In genomic region chr19:10557603-10558197, GRCh38 we compare ENCODE assay signal across 17 cellular contexts. TPM values are rescaled to one million over a fixed set of nuclear protein-coding genes. Genes with fewer than 3 reads are reported as not detected.
A peak's percentile ranks its signal among the peaks of the same experiment; 100 is the strongest.
DNase-seq lines count a peak whose midpoint lies in the region; ATAC-seq, FAIRE-seq and TF ChIP-seq lines count a peak whose summit lies in the region.
"Had no signal": no experiment of that assay in that cellular context is flagged by ENCODE, and none has a peak within 500 bp of the region (broad histone marks: within the 10 kb centered on the region; RNA-seq: fewer than 3 reads in every experiment).

No MANE protein-coding gene starts in this region.

- DNase-seq in activated naive CD4-positive, alpha-beta T cell treated with anti-CD3 and anti-CD28 coated beads, Interleukin-2, amount 10 ng/mL, durations not matched to agents 7 days and 5 days = no peak
- DNase-seq in activated naive CD4-positive, alpha-beta T cell treated with Interleukin-2 at 50 U/mL for 16 hours = no peak
- peak; percentile 7 for DNase-seq in GM10266 (ENCODE audit: extremely low spot score)
- DNase-seq in GM12878 (ENCODE audit: low read depth, low spot score) = no peak
- DNase-seq in neural crest cell (ENCODE audit: low read depth, low spot score) = no peak
- DNase-seq in type B pancreatic cell (ENCODE audit: extremely low spot score, unreplicated experiment) = no peak
- no peak for DNase-seq in Calu3
- no peak for DNase-seq in H4 (ENCODE audit: low spot score)
- DNase-seq: DMS79 treated with DMSO at 0.1 percent for 48 hours, GDM1, Kasumi-1, NCI-H2029, NCI-H510A treated with DMSO at 0.1 percent for 48 hours had no signal

- no peak for ATAC-seq in GM12878

- TF ChIP-seq CTCF in GM10266 (IDR thresholded peaks at IDR 0.05; ENCODE audit: control insufficient read depth, insufficient read depth, low read depth, missing control alignments) = no peak
- no peak for TF ChIP-seq CTCF in GM12878 (IDR thresholded peaks at IDR 0.05 in 2 of 3, conservative IDR thresholded peaks at IDR 0.05 in 1 of 3; ENCODE audit: control insufficient read depth in 2 of 3, extremely low read depth in 1 of 3, insufficient read depth in 1 of 3, low read depth in 3 of 3, low read length in 3 of 3)
- no peak for TF ChIP-seq CTCF in neural crest cell (conservative IDR thresholded peaks at IDR 0.05)
- TF ChIP-seq CTCF in type B pancreatic cell (conservative IDR thresholded peaks at IDR 0.05) = no peak
- no peak for TF ChIP-seq CTCF in Calu3 (IDR thresholded peaks at IDR 0.05; ENCODE audit: unreplicated experiment)

- no peak overlapping the region for H2AFZ ChIP-seq in GM12878 (ENCODE audit: control insufficient read depth, low read depth, low read length)

- TF ChIP-seq RAD21 in GM12878 (IDR thresholded peaks at IDR 0.05; ENCODE audit: insufficient read depth, low read depth, low read length) = no peak

- H3K9me3 ChIP-seq in GM12878 (replicated peaks; ENCODE audit: control insufficient read depth, insufficient read depth, low read length) = no peaks in the 10 kb centered on the region

- no peak overlapping the region for H3K4me3 Mint-ChIP-seq in activated naive CD4-positive, alpha-beta T cell treated with anti-CD3 and anti-CD28 coated beads, Interleukin-2, amount 10 ng/mL, durations not matched to agents 7 days and 5 days
- H3K4me3 Mint-ChIP-seq in neural crest cell = peak overlapping the region; percentile 68
- H3K4me3 Mint-ChIP-seq in type B pancreatic cell = no peak overlapping the region
- H3K4me3 Mint-ChIP-seq in Calu3 (ENCODE audit: low read depth, unreplicated experiment) = no peak overlapping the region

- TF ChIP-seq EP300 in GM12878 (IDR thresholded peaks at IDR 0.05; ENCODE audit: borderline replicate concordance in 1 of 2, control insufficient read depth in 1 of 2, low read depth in 2 of 2, low read length in 2 of 2) = no peak

- SMC1A ChIA-PET in GM12878 (lab: Charles Lee; ENCODE audit: uncharacterized antibody, unreplicated experiment) = no interaction called here

- no peaks in the 10 kb centered on the region for H3K9me3 Mint-ChIP-seq in activated naive CD4-positive, alpha-beta T cell treated with anti-CD3 and anti-CD28 coated beads, Interleukin-2, amount 10 ng/mL, durations not matched to agents 7 days and 5 days
- H3K9me3 Mint-ChIP-seq in neural crest cell = no peaks in the 10 kb centered on the region
- no peaks in the 10 kb centered on the region for H3K9me3 Mint-ChIP-seq in type B pancreatic cell
- no peaks in the 10 kb centered on the region for H3K9me3 Mint-ChIP-seq in Calu3 (ENCODE audit: low read depth, unreplicated experiment)

- no peak overlapping the region for H3K27ac ChIP-seq in GM12878 (ENCODE audit: control insufficient read depth, insufficient read depth)
- H3K27ac ChIP-seq: C4-2B had no signal

- H3K4me1 ChIP-seq in GM12878 (ENCODE audit: control insufficient read depth, insufficient read depth, low read length) = peaks cover 29% of the 10 kb centered on the region

- no peaks in the 10 kb centered on the region for H3K27me3 Mint-ChIP-seq in activated naive CD4-positive, alpha-beta T cell treated with anti-CD3 and anti-CD28 coated beads, Interleukin-2, amount 10 ng/mL, durations not matched to agents 7 days and 5 days
- H3K27me3 Mint-ChIP-seq in neural crest cell (ENCODE audit: low read depth) = no peaks in the 10 kb centered on the region
- no peaks in the 10 kb centered on the region for H3K27me3 Mint-ChIP-seq in type B pancreatic cell
- H3K27me3 Mint-ChIP-seq in Calu3 (ENCODE audit: unreplicated experiment) = no peaks in the 10 kb centered on the region

- H3K36me3 Mint-ChIP-seq in activated naive CD4-positive, alpha-beta T cell treated with anti-CD3 and anti-CD28 coated beads, Interleukin-2, amount 10 ng/mL, durations not matched to agents 7 days and 5 days = peaks cover 69% of the 10 kb centered on the region
- peaks cover 10% of the 10 kb centered on the region for H3K36me3 Mint-ChIP-seq in neural crest cell (ENCODE audit: low read depth)
- H3K36me3 Mint-ChIP-seq in type B pancreatic cell = no peaks in the 10 kb centered on the region
- H3K36me3 Mint-ChIP-seq in Calu3 (ENCODE audit: insufficient read depth, unreplicated experiment) = peaks cover 31% of the 10 kb centered on the region

- CTCF ChIA-PET in activated naive CD4-positive, alpha-beta T cell treated with anti-CD3 and anti-CD28 coated beads, Interleukin-2, amount 10 ng/mL, durations not matched to agents 7 days and 5 days (lab: Charles Lee) = interaction anchor here (0.9 kb wide), 1 partner anchor 8 kb away, joined by 3 read pairs; the partner anchor contains the start of gene KRI1
- CTCF ChIA-PET in GM12878 (lab: Yijun Ruan, JAX) = no interaction called here
- CTCF ChIA-PET in Calu3 (lab: Charles Lee) = no interaction called here

- BruUV-seq in GM12878 (replicated peaks; lab: Mats Ljungman, UMichigan) (no TSS peak), Calu3 (replicated peaks; lab: Mats Ljungman, UMichigan) (no TSS peak)

- H3K27ac Mint-ChIP-seq in activated naive CD4-positive, alpha-beta T cell treated with anti-CD3 and anti-CD28 coated beads, Interleukin-2, amount 10 ng/mL, durations not matched to agents 7 days and 5 days = peak overlapping the region; percentile 33
- H3K27ac Mint-ChIP-seq in neural crest cell (ENCODE audit: unreplicated experiment) (no peak overlapping the region), type B pancreatic cell (no peak overlapping the region), Calu3 (ENCODE audit: unreplicated experiment) (no peak overlapping the region)

- peaks cover 44% of the 10 kb centered on the region for H3K4me1 Mint-ChIP-seq in activated naive CD4-positive, alpha-beta T cell treated with anti-CD3 and anti-CD28 coated beads, Interleukin-2, amount 10 ng/mL, durations not matched to agents 7 days and 5 days
- H3K4me1 Mint-ChIP-seq in neural crest cell (no peaks in the 10 kb centered on the region), type B pancreatic cell (ENCODE audit: unreplicated experiment) (no peaks in the 10 kb centered on the region), Calu3 (ENCODE audit: low read depth, unreplicated experiment) (no peaks in the 10 kb centered on the region)

- no peaks in the 10 kb centered on the region for H3K27me3 ChIP-seq in GM12878 (replicated peaks in 1 of 2; ENCODE audit: control insufficient read depth in 2 of 2, insufficient read depth in 2 of 2, low read length in 1 of 2)

- 0 out of 2 replicates have a peak, but pooled peaks have one; percentile 51 for TF ChIP-seq POLR2A in GM12878 (IDR thresholded peaks at IDR 0.05; ENCODE audit: low read depth, low read length)

- 98% methylated on average over 31 of the region's 33 CpGs for WGBS in GM12878 (ENCODE audit: insufficient coverage, insufficient replicate concordance, low lambda C conversion rate, missing lambda C conversion rate)

- H3K9ac ChIP-seq in GM12878 (ENCODE audit: control insufficient read depth, insufficient read depth, low read length) = no peak overlapping the region

- no peak overlapping the region for H3K4me2 ChIP-seq in GM12878 (ENCODE audit: control insufficient read depth, insufficient read depth)

- intact Hi-C loops in GM12878 (cut with micrococcal nuclease; ENCODE audit: unreplicated experiment) = no loop called here
- intact Hi-C loops in Calu3 (cut with micrococcal nuclease; ENCODE audit: unreplicated experiment) = no loop called here

- peaks cover 22% of the 10 kb centered on the region in 2 experiments for H3K36me3 ChIP-seq in GM12878 (ENCODE audit: control insufficient read depth in 2 of 2, insufficient read depth in 2 of 2, low read length in 1 of 2)

- H3K79me2 ChIP-seq in GM12878 (ENCODE audit: control insufficient read depth, insufficient read depth, low read length) = no peaks in the 10 kb centered on the region; the same call in 1 of the 2 replicates

- RAD21 ChIA-PET in GM12878 (lab: Charles Lee; ENCODE audit: unreplicated experiment) = no interaction called here

- POLR2A ChIA-PET in GM12878 (lab: Charles Lee) = interaction anchor here (0.7 kb wide), 1 partner anchor 286 kb away, joined by 3 read pairs; no protein-coding TSS in a partner anchor

- H3K4me3 ChIP-seq in GM12878 = no peak overlapping the region

- H4K20me1 ChIP-seq in GM12878 (ENCODE audit: control insufficient read depth, insufficient read depth) = no peaks in the 10 kb centered on the region

- no peak for FAIRE-seq in GM12878 (lab: Jason Lieb, UNC)
- FAIRE-seq: A204.1, D721Med, H54 had no signal

- in situ Hi-C loops in GM12878 (cut with MboI) = no loop called here

RNA-seq across cellular contexts. Expression of gene KRI1, which starts 8.1 kb away (rescaled TPM):
- total RNA-seq in GM12878 (2013; cell fraction: nucleolus; rRNA removed) = 18.6 and 20.9 TPM in 2 replicates
- 25.3 and 31.0 TPM in 2 replicates for total RNA-seq in GM12878 (2014; rRNA removed)
- 17.6 and 21.0 TPM in 2 replicates for total RNA-seq in GM12878 (2014; rRNA removed; fragmentation: Illumina TruSeq; extraction: Trizol)
- total RNA-seq in GM12878 (2021) = 32.7 and 36.2 TPM in 2 replicates
- 10.2 TPM for polyA plus RNA-seq in GM12878 (2011; ENCODE audit: low read depth)
- 17.2 and 17.4 TPM in 2 replicates for polyA plus RNA-seq in GM12878 (2011; rRNA removed)
- polyA plus RNA-seq in GM12878 (2011; cell fraction: cytosol; rRNA removed) = 12.3 and 17.7 TPM in 2 replicates
- polyA plus RNA-seq in GM12878 (2011; cell fraction: nucleus; rRNA removed) = 43.9 and 57.1 TPM in 2 replicates
- 18.6 and 27.4 TPM in 2 replicates for polyA plus RNA-seq in GM12878 (2012)
- polyA plus RNA-seq in GM12878 (2014; fragmentation: Illumina TruSeq; extraction: Trizol) = 21.9 and 24.7 TPM in 2 replicates
- 1 to 10 TPM in 1 of 2 experiments, under 1 TPM in 1; 0.98 to 3.4 TPM for polyA plus RNA-seq in GM12878 (2014; fragmentation: Nextera tagmentation; extraction: Ambion mirVana)
- 42.5 and 42.6 TPM in 2 replicates for polyA plus RNA-seq in GM12878 (2014; rRNA removed)
- polyA plus RNA-seq in GM12878 (2016; fragmentation: Nextera tagmentation; extraction: Ambion mirVana) = 10 to 100 TPM; 24.7 to 27.4 TPM
- polyA minus RNA-seq in GM12878 (2011; rRNA and poly(A)+ RNA removed) = 5.3 and 7.0 TPM in 2 replicates
- 8.0 and 9.6 TPM in 2 replicates for polyA minus RNA-seq in GM12878 (2011; cell fraction: cytosol; rRNA and poly(A)+ RNA removed)
- polyA minus RNA-seq in GM12878 (2011; cell fraction: nucleus; rRNA and poly(A)+ RNA removed) = 12.5 and 24.5 TPM in 2 replicates
- total RNA-seq in neural crest cell = 41.2 and 42.5 TPM in 2 replicates
- total RNA-seq in type B pancreatic cell (ENCODE audit: low replicate concordance) = 19.0 and 34.4 TPM in 2 replicates
- total RNA-seq in Calu3 (2022) = 29.6 and 30.8 TPM in 2 replicates
- total RNA-seq in H4 (2014; rRNA removed; shearing (Covaris generic)) = 7.7 and 8.3 TPM in 2 replicates

RNA-seq across cellular contexts. Expression of gene CDKN2D, which starts 11.1 kb away (rescaled TPM):
- total RNA-seq in GM12878 (2013; cell fraction: nucleolus; rRNA removed) = 1.3 and 1.9 TPM in 2 replicates
- total RNA-seq in GM12878 (2014; rRNA removed) = 3.4 TPM in 2 replicates
- 7.6 and 8.5 TPM in 2 replicates for total RNA-seq in GM12878 (2014; rRNA removed; fragmentation: Illumina TruSeq; extraction: Trizol)
- total RNA-seq in GM12878 (2021) = 10.2 and 11.0 TPM in 2 replicates
- polyA plus RNA-seq in GM12878 (2011; ENCODE audit: low read depth) = 4.1 TPM
- 11.9 and 17.0 TPM in 2 replicates for polyA plus RNA-seq in GM12878 (2011; rRNA removed)
- polyA plus RNA-seq in GM12878 (2011; cell fraction: cytosol; rRNA removed) = 19.5 and 28.1 TPM in 2 replicates
- 11.9 and 14.9 TPM in 2 replicates for polyA plus RNA-seq in GM12878 (2011; cell fraction: nucleus; rRNA removed)
- polyA plus RNA-seq in GM12878 (2012) = 11.9 and 14.9 TPM in 2 replicates
- 3.6 and 5.2 TPM in 2 replicates for polyA plus RNA-seq in GM12878 (2014; fragmentation: Illumina TruSeq; extraction: Trizol)
- polyA plus RNA-seq in GM12878 (2014; fragmentation: Nextera tagmentation; extraction: Ambion mirVana) = 1 to 10 TPM in 1 of 2 experiments, under 1 TPM in 1; 0.53 to 4.9 TPM
- polyA plus RNA-seq in GM12878 (2014; rRNA removed) = 17.2 and 18.0 TPM in 2 replicates
- 1 to 10 TPM; 5.9 to 9.3 TPM for polyA plus RNA-seq in GM12878 (2016; fragmentation: Nextera tagmentation; extraction: Ambion mirVana)
- 5.3 and 8.3 TPM in 2 replicates for polyA minus RNA-seq in GM12878 (2011; rRNA and poly(A)+ RNA removed)
- polyA minus RNA-seq in GM12878 (2011; cell fraction: cytosol; rRNA and poly(A)+ RNA removed) = 2.9 and 5.2 TPM in 2 replicates
- polyA minus RNA-seq in GM12878 (2011; cell fraction: nucleus; rRNA and poly(A)+ RNA removed) = 1.7 and 1.8 TPM in 2 replicates
- 8.7 and 9.5 TPM in 2 replicates for total RNA-seq in neural crest cell
- 4.8 and 6.5 TPM in 2 replicates for total RNA-seq in type B pancreatic cell (ENCODE audit: low replicate concordance)
- 4.2 and 4.4 TPM in 2 replicates for total RNA-seq in Calu3 (2022)
- 3.2 and 5.2 TPM in 2 replicates for total RNA-seq in H4 (2014; rRNA removed; shearing (Covaris generic))

RNA-seq across cellular contexts. Expression of gene ATG4D, which starts 14.0 kb away (rescaled TPM):
- 11.7 and 13.3 TPM in 2 replicates for total RNA-seq in GM12878 (2013; cell fraction: nucleolus; rRNA removed)
- total RNA-seq in GM12878 (2014; rRNA removed) (15.6 and 16.8 TPM in 2 replicates), GM12878 (2014; rRNA removed; fragmentation: Illumina TruSeq; extraction: Trizol) (8.1 and 8.4 TPM in 2 replicates), GM12878 (2021) (24.2 and 24.3 TPM in 2 replicates), neural crest cell (53.3 and 56.7 TPM in 2 replicates), type B pancreatic cell (ENCODE audit: low replicate concordance) (35.8 and 44.6 TPM in 2 replicates), Calu3 (2022) (18.7 and 24.5 TPM in 2 replicates)
- 7.4 TPM for polyA plus RNA-seq in GM12878 (2011; ENCODE audit: low read depth)
- polyA plus RNA-seq in GM12878 (2011; rRNA removed) (7.9 and 14.5 TPM in 2 replicates), GM12878 (2014; fragmentation: Illumina TruSeq; extraction: Trizol) (1.2 and 7.7 TPM in 2 replicates), GM12878 (2014; fragmentation: Nextera tagmentation; extraction: Ambion mirVana) (1 to 10 TPM in 1 of 2 experiments, under 1 TPM in 1; 0.39 to 2.3 TPM), GM12878 (2014; rRNA removed) (26.7 and 28.7 TPM in 2 replicates), GM12878 (2016; fragmentation: Nextera tagmentation; extraction: Ambion mirVana) (10 to 100 TPM; 12.4 to 14.6 TPM)
- polyA plus RNA-seq in GM12878 (2011; cell fraction: cytosol; rRNA removed) = 20.2 and 26.1 TPM in 2 replicates
- 45.2 and 57.3 TPM in 2 replicates for polyA plus RNA-seq in GM12878 (2011; cell fraction: nucleus; rRNA removed)
- 17.3 and 23.3 TPM in 2 replicates for polyA plus RNA-seq in GM12878 (2012)
- polyA minus RNA-seq in GM12878 (2011; rRNA and poly(A)+ RNA removed) = 10.1 and 22.5 TPM in 2 replicates
- polyA minus RNA-seq in GM12878 (2011; cell fraction: cytosol; rRNA and poly(A)+ RNA removed) = 6.4 and 9.4 TPM in 2 replicates
- polyA minus RNA-seq in GM12878 (2011; cell fraction: nucleus; rRNA and poly(A)+ RNA removed) = 10.0 and 14.4 TPM in 2 replicates
- 13.1 and 18.6 TPM in 2 replicates for total RNA-seq in H4 (2014; rRNA removed; shearing (Covaris generic))

RNA-seq across cellular contexts. Expression of gene AP1M2, which starts 29.4 kb away (rescaled TPM):
- total RNA-seq in GM12878 (2013; cell fraction: nucleolus; rRNA removed) = not detected in 2 replicates
- total RNA-seq in GM12878 (2014; rRNA removed) (not detected in 2 replicates), GM12878 (2014; rRNA removed; fragmentation: Illumina TruSeq; extraction: Trizol) (not detected in 2 replicates), GM12878 (2021) (0.21 and 0.72 TPM in 2 replicates), neural crest cell (not detected in 2 replicates), type B pancreatic cell (ENCODE audit: low replicate concordance) (45.2 and 104 TPM in 2 replicates), Calu3 (2022) (73.7 and 77.9 TPM in 2 replicates)
- not detected for polyA plus RNA-seq in GM12878 (2011; ENCODE audit: low read depth)
- polyA plus RNA-seq in GM12878 (2011; rRNA removed) (not detected in 2 replicates), GM12878 (2014; fragmentation: Illumina TruSeq; extraction: Trizol) (not detected in 2 replicates), GM12878 (2014; fragmentation: Nextera tagmentation; extraction: Ambion mirVana) (not detected), GM12878 (2014; rRNA removed) (not detected in 2 replicates), GM12878 (2016; fragmentation: Nextera tagmentation; extraction: Ambion mirVana) (not detected)
- polyA plus RNA-seq in GM12878 (2011; cell fraction: cytosol; rRNA removed) = not detected in 2 replicates
- not detected in 2 replicates for polyA plus RNA-seq in GM12878 (2011; cell fraction: nucleus; rRNA removed)
- polyA plus RNA-seq in GM12878 (2012) = not detected in 2 replicates
- polyA minus RNA-seq in GM12878 (2011; rRNA and poly(A)+ RNA removed) = not detected in 2 replicates
- 1.3 and 2.1 TPM in 2 replicates for polyA minus RNA-seq in GM12878 (2011; cell fraction: cytosol; rRNA and poly(A)+ RNA removed)
- polyA minus RNA-seq in GM12878 (2011; cell fraction: nucleus; rRNA and poly(A)+ RNA removed) = 0.48 TPM in 1 of 2 replicates, not detected in the other
- 7.8 and 14.8 TPM in 2 replicates for total RNA-seq in H4 (2014; rRNA removed; shearing (Covaris generic))

RNA-seq across cellular contexts. Expression of gene S1PR5, which starts 40.5 kb away (rescaled TPM):
- not detected in 2 replicates for total RNA-seq in GM12878 (2013; cell fraction: nucleolus; rRNA removed)
- total RNA-seq in GM12878 (2014; rRNA removed) (0.11 TPM in 1 of 2 replicates, not detected in the other), GM12878 (2014; rRNA removed; fragmentation: Illumina TruSeq; extraction: Trizol) (0.14 TPM in 1 of 2 replicates, not detected in the other), GM12878 (2021) (not detected in 2 replicates), neural crest cell (0.79 and 1.1 TPM in 2 replicates), type B pancreatic cell (ENCODE audit: low replicate concordance) (0.21 and 1.1 TPM in 2 replicates), Calu3 (2022) (not detected in 2 replicates)
- polyA plus RNA-seq in GM12878 (2011; ENCODE audit: low read depth) = not detected
- polyA plus RNA-seq in GM12878 (2011; rRNA removed) (0.04 TPM in 1 of 2 replicates, not detected in the other), GM12878 (2014; fragmentation: Illumina TruSeq; extraction: Trizol) (not detected in 2 replicates), GM12878 (2014; fragmentation: Nextera tagmentation; extraction: Ambion mirVana) (not detected), GM12878 (2014; rRNA removed) (0.14 TPM in 1 of 2 replicates, not detected in the other), GM12878 (2016; fragmentation: Nextera tagmentation; extraction: Ambion mirVana) (not detected)
- 0.03 TPM in 1 of 2 replicates, not detected in the other for polyA plus RNA-seq in GM12878 (2011; cell fraction: cytosol; rRNA removed)
- not detected in 2 replicates for polyA plus RNA-seq in GM12878 (2011; cell fraction: nucleus; rRNA removed)
- polyA plus RNA-seq in GM12878 (2012) = not detected in 2 replicates
- not detected in 2 replicates for polyA minus RNA-seq in GM12878 (2011; rRNA and poly(A)+ RNA removed)
- polyA minus RNA-seq in GM12878 (2011; cell fraction: cytosol; rRNA and poly(A)+ RNA removed) = not detected in 2 replicates
- not detected in 2 replicates for polyA minus RNA-seq in GM12878 (2011; cell fraction: nucleus; rRNA and poly(A)+ RNA removed)
- total RNA-seq in H4 (2014; rRNA removed; shearing (Covaris generic)) = 1.0 and 1.7 TPM in 2 replicates
